In genomic region chr5:43608406-43608805, GRCh38 we compare ENCODE assay signal across 16 cellular contexts. TPM values are rescaled to one million over a fixed set of nuclear protein-coding genes. Genes with fewer than 3 reads are reported as not detected.
DNase-seq lines count a peak whose midpoint lies in the region; ATAC-seq and TF ChIP-seq lines count a peak whose summit lies in the region.
"Had no signal": no experiment of that assay in that cellular context is flagged by ENCODE, and none has a peak within 500 bp of the region (broad histone marks: within the 10 kb centered on the region; RNA-seq: fewer than 3 reads in every experiment).

No MANE protein-coding gene starts in this region.

- DNase-seq in activated naive CD8-positive, alpha-beta T cell treated with anti-CD3 and anti-CD28 coated beads, Interleukin-2, amount 50 U/mL, for 24 hours: no peak
- DNase-seq in IMR-90 (peak; percentile 5), foreskin fibroblast (peak; percentile 4 to 12)
- no peak for DNase-seq in stimulated activated effector memory CD8-positive, alpha-beta T cell treated with anti-CD3 and anti-CD28 coated beads, Interleukin-12 subunit alpha, Interleukin-12 subunit beta, amount 100 ng/mL, for 72 hours (ENCODE audit: low spot score in 2 of 2)
- DNase-seq: KBM-7, NCI-H1092 treated with DMSO at 0.1 percent for 48 hours, NCI-H1436 treated with DMSO at 0.1 percent for 48 hours, NCI-H1930, NCI-H226, NCI-H524, NCI-H82, SJCRH30 had no signal

- no peak overlapping the region for H3K4me3 ChIP-seq in IMR-90 (ENCODE audit: insufficient read depth, low read depth, low read length)
- no peak overlapping the region for H3K4me3 ChIP-seq in foreskin fibroblast (ENCODE audit: low read depth in 1 of 2, low read length in 2 of 2)
- H3K4me3 ChIP-seq: SJCRH30 had no signal

- no peak overlapping the region for H3K56ac ChIP-seq in IMR-90 (ENCODE audit: extremely low read depth, insufficient read depth, low read length)

- H3K9me1 ChIP-seq in IMR-90 (ENCODE audit: insufficient read depth, low read length): peaks cover 2% of the 10 kb centered on the region; the same call in 1 of the 2 replicates

- intact Hi-C loops in IMR-90 (cut with micrococcal nuclease): no loop called here

- no peak overlapping the region for H4K8ac ChIP-seq in IMR-90 (ENCODE audit: low read depth in 2 of 2, low read length in 2 of 2)

- no peak overlapping the region for H2AFZ ChIP-seq in IMR-90 (replicated peaks; ENCODE audit: low read length, poor library complexity)

- no peak for TF ChIP-seq RAD21 in IMR-90 (IDR thresholded peaks at IDR 0.05; ENCODE audit: low read length)

- H4K20me1 ChIP-seq in IMR-90 (ENCODE audit: insufficient read depth, low read length): no peaks in the 10 kb centered on the region

- no peak overlapping the region for H3K18ac ChIP-seq in IMR-90 (ENCODE audit: low read depth, low read length)

- no peak overlapping the region for H2BK15ac ChIP-seq in IMR-90 (ENCODE audit: low read depth, low read length)

- TF ChIP-seq CTCF in IMR-90 (conservative IDR thresholded peaks at IDR 0.05; ENCODE audit: low read depth, low read length) (no peak), foreskin fibroblast (IDR thresholded peaks at IDR 0.05; ENCODE audit: low read depth, low read length) (no peak)

- H3K36me3 Mint-ChIP-seq in activated naive CD8-positive, alpha-beta T cell: peaks cover 5% of the 10 kb centered on the region
- peaks cover 47% of the 10 kb centered on the region for H3K36me3 Mint-ChIP-seq in activated naive CD8-positive, alpha-beta T cell treated with anti-CD3 and anti-CD28 coated beads, Interleukin-2, amount 50 U/mL, for 24 hours (ENCODE audit: low read depth)
- peaks cover 52% of the 10 kb centered on the region for H3K36me3 Mint-ChIP-seq in stimulated activated effector memory CD8-positive, alpha-beta T cell treated with anti-CD3 and anti-CD28 coated beads, Interleukin-12 subunit alpha, Interleukin-12 subunit beta, amount 100 ng/mL, for 72 hours

- no peaks in the 10 kb centered on the region for H3K9me3 Mint-ChIP-seq in activated naive CD8-positive, alpha-beta T cell (ENCODE audit: low read depth)
- H3K9me3 Mint-ChIP-seq in activated naive CD8-positive, alpha-beta T cell treated with anti-CD3 and anti-CD28 coated beads, Interleukin-2, amount 50 U/mL, for 24 hours: no peaks in the 10 kb centered on the region
- H3K9me3 Mint-ChIP-seq in stimulated activated effector memory CD8-positive, alpha-beta T cell treated with anti-CD3 and anti-CD28 coated beads, Interleukin-12 subunit alpha, Interleukin-12 subunit beta, amount 100 ng/mL, for 72 hours: no peaks in the 10 kb centered on the region

- POLR2A ChIA-PET in IMR-90 (lab: Charles Lee; ENCODE audit: unreplicated experiment): no interaction called here

- H4K5ac ChIP-seq in IMR-90 (ENCODE audit: low read depth, low read length): no peak overlapping the region

- H3K23ac ChIP-seq in IMR-90 (ENCODE audit: low read depth, low read length): no peak overlapping the region

- no peak overlapping the region for H3K4me2 ChIP-seq in IMR-90 (ENCODE audit: low read depth, low read length)

- no peak overlapping the region for H2BK5ac ChIP-seq in IMR-90 (ENCODE audit: low read depth, low read length, poor library complexity, severe bottlenecking)

- no peaks in the 10 kb centered on the region for H3K9me3 ChIP-seq in IMR-90 (ENCODE audit: control insufficient read depth, insufficient read depth, low read length)
- H3K9me3 ChIP-seq: SJCRH30 had no signal

- H2AK5ac ChIP-seq in IMR-90 (ENCODE audit: low read depth, low read length): no peak overlapping the region; the same call in 1 of the 2 replicates

- H4K91ac ChIP-seq in IMR-90 (ENCODE audit: insufficient read depth, low read depth, low read length): no peak overlapping the region

- H2AK9ac ChIP-seq in IMR-90 (replicated peaks; ENCODE audit: low read depth, low read length, poor library complexity): no peak overlapping the region

- no peaks in the 10 kb centered on the region for H3K4me1 ChIP-seq in IMR-90 (ENCODE audit: control insufficient read depth, insufficient read depth, low read length)
- H3K4me1 ChIP-seq: SJCRH30 had no signal

- H3K4ac ChIP-seq in IMR-90 (ENCODE audit: low read depth, low read length): no peak overlapping the region

- no peak overlapping the region for H3K27ac ChIP-seq in IMR-90 (ENCODE audit: insufficient read depth, low read length)
- H3K27ac ChIP-seq: SJCRH30 had no signal

- no peaks in the 10 kb centered on the region for H3K27me3 Mint-ChIP-seq in activated naive CD8-positive, alpha-beta T cell
- H3K27me3 Mint-ChIP-seq in activated naive CD8-positive, alpha-beta T cell treated with anti-CD3 and anti-CD28 coated beads, Interleukin-2, amount 50 U/mL, for 24 hours: no peaks in the 10 kb centered on the region

- peaks cover 10% of the 10 kb centered on the region for H3K36me3 ChIP-seq in IMR-90 (ENCODE audit: control insufficient read depth, insufficient read depth, low read length)

- no peak for ATAC-seq in activated naive CD8-positive, alpha-beta T cell treated with anti-CD3 and anti-CD28 coated beads, Interleukin-2, amount 50 U/mL, for 24 hours
- no peak for ATAC-seq in IMR-90 (ENCODE audit: low read depth)
- ATAC-seq in stimulated activated effector memory CD8-positive, alpha-beta T cell treated with anti-CD3 and anti-CD28 coated beads, Interleukin-12 subunit alpha, Interleukin-12 subunit beta, amount 100 ng/mL, for 72 hours: no peak
- no peak for ATAC-seq in GM21528 (IDR thresholded peaks at IDR 0.05; ENCODE audit: low FRiP score, unreplicated experiment)
- ATAC-seq in HG02870 (IDR thresholded peaks at IDR 0.05; ENCODE audit: unreplicated experiment): no peak

- no CpG with 5 or more reads among the region's 1 CpG for WGBS in IMR-90 (ENCODE audit: extremely low coverage in 2 of 2, insufficient read length in 1 of 2), 2 experiments

- H2BK20ac ChIP-seq in IMR-90 (ENCODE audit: low read depth, low read length): no peak overlapping the region

- no peak overlapping the region for H3K9ac ChIP-seq in IMR-90 (ENCODE audit: low read depth, low read length)

- H3K14ac ChIP-seq in IMR-90 (replicated peaks; ENCODE audit: low read depth, low read length): no peak overlapping the region

- CTCF ChIA-PET in IMR-90 (lab: Yijun Ruan, JAX): no interaction called here

- TF ChIP-seq POLR2A in IMR-90 (IDR thresholded peaks at IDR 0.05; ENCODE audit: low read depth, low read length): no peak

- in situ Hi-C loops in IMR-90 (cut with MboI; ENCODE audit: low sequenced_read_pairs): no loop called here

- H3K27ac Mint-ChIP-seq in activated naive CD8-positive, alpha-beta T cell: peak overlapping the region; percentile 38
- no peak overlapping the region for H3K27ac Mint-ChIP-seq in activated naive CD8-positive, alpha-beta T cell treated with anti-CD3 and anti-CD28 coated beads, Interleukin-2, amount 50 U/mL, for 24 hours
- H3K27ac Mint-ChIP-seq in stimulated activated effector memory CD8-positive, alpha-beta T cell treated with anti-CD3 and anti-CD28 coated beads, Interleukin-12 subunit alpha, Interleukin-12 subunit beta, amount 100 ng/mL, for 72 hours: peak overlapping the region; percentile 53

- no peak overlapping the region for H3K4me3 Mint-ChIP-seq in activated naive CD8-positive, alpha-beta T cell
- H3K4me3 Mint-ChIP-seq in activated naive CD8-positive, alpha-beta T cell treated with anti-CD3 and anti-CD28 coated beads, Interleukin-2, amount 50 U/mL, for 24 hours: no peak overlapping the region
- no peak overlapping the region for H3K4me3 Mint-ChIP-seq in stimulated activated effector memory CD8-positive, alpha-beta T cell treated with anti-CD3 and anti-CD28 coated beads, Interleukin-12 subunit alpha, Interleukin-12 subunit beta, amount 100 ng/mL, for 72 hours
- H3K4me3 Mint-ChIP-seq: CD14-positive monocyte had no signal

- H2BK120ac ChIP-seq in IMR-90 (ENCODE audit: low read depth, low read length): no peak overlapping the region

- BruUV-seq in IMR-90 (replicated peaks; lab: Mats Ljungman, UMichigan): no TSS peak

- peaks cover 52% of the 10 kb centered on the region for H3K4me1 Mint-ChIP-seq in activated naive CD8-positive, alpha-beta T cell (ENCODE audit: low read depth)
- peaks cover 24% of the 10 kb centered on the region for H3K4me1 Mint-ChIP-seq in activated naive CD8-positive, alpha-beta T cell treated with anti-CD3 and anti-CD28 coated beads, Interleukin-2, amount 50 U/mL, for 24 hours
- H3K4me1 Mint-ChIP-seq in stimulated activated effector memory CD8-positive, alpha-beta T cell treated with anti-CD3 and anti-CD28 coated beads, Interleukin-12 subunit alpha, Interleukin-12 subunit beta, amount 100 ng/mL, for 72 hours: peaks cover 30% of the 10 kb centered on the region

- no peaks in the 10 kb centered on the region for H3K27me3 ChIP-seq in IMR-90 (ENCODE audit: control insufficient read depth, insufficient read depth, low read length)
- H3K27me3 ChIP-seq: SJCRH30 had no signal

- dilution Hi-C loops in IMR-90 (cut with HindIII; ENCODE audit: low sequenced_read_pairs, unreplicated experiment): no loop called here

- H3K79me1 ChIP-seq in IMR-90 (ENCODE audit: low read depth in 1 of 2, low read length in 2 of 2): peaks cover 29 to 33% of the 10 kb centered on the region in 2 experiments

TF ChIP-seq in IMR-90, 13 proteins besides CTCF, POLR2A, EP300 and RAD21 (continues in another document):
- TF ChIP-seq SMC3 (IDR thresholded peaks at IDR 0.05; ENCODE audit: low read depth, low read length): no peak
- TF ChIP-seq FOS (IDR thresholded peaks at IDR 0.05; ENCODE audit: low read depth, low read length): no peak
- no peak for TF ChIP-seq ELK1 (IDR thresholded peaks at IDR 0.05; ENCODE audit: borderline replicate concordance, low read depth, low read length)
- no peak for TF ChIP-seq MAFK (IDR thresholded peaks at IDR 0.05; ENCODE audit: low read depth, low read length)
- TF ChIP-seq BHLHE40 (IDR thresholded peaks at IDR 0.05; ENCODE audit: low read depth, low read length): no peak
- no peak for TF ChIP-seq CHD1 (IDR thresholded peaks at IDR 0.05; ENCODE audit: low read depth, low read length)
- TF ChIP-seq MAZ (IDR thresholded peaks at IDR 0.05; ENCODE audit: borderline replicate concordance, low read depth, low read length): no peak

RNA-seq across cellular contexts. Expression of gene NNT, which starts 5.4 kb away (rescaled TPM):
- 57.2 and 58.0 TPM in 2 replicates for total RNA-seq in IMR-90 (2012; rRNA removed)
- 19.5 and 23.1 TPM in 2 replicates for polyA plus RNA-seq in IMR-90 (2012; rRNA removed)
- 12.4 and 12.6 TPM in 2 replicates for polyA plus RNA-seq in IMR-90 (2012; cell fraction: cytosol; rRNA removed)
- polyA plus RNA-seq in IMR-90 (2012; cell fraction: nucleus; rRNA removed; ENCODE audit: low replicate concordance): 15.7 and 32.3 TPM in 2 replicates

RNA-seq across cellular contexts. Expression of gene PAIP1, which starts 51.5 kb away (rescaled TPM):
- 101 and 123 TPM in 2 replicates for total RNA-seq in IMR-90 (2012; rRNA removed)
- 52.9 and 59.1 TPM in 2 replicates for polyA plus RNA-seq in IMR-90 (2012; rRNA removed)
- polyA plus RNA-seq in IMR-90 (2012; cell fraction: cytosol; rRNA removed): 18.9 TPM in 2 replicates
- polyA plus RNA-seq in IMR-90 (2012; cell fraction: nucleus; rRNA removed; ENCODE audit: low replicate concordance): 5.3 and 33.3 TPM in 2 replicates

Comparison
In these comparisons a context has a peak if more than half of its experiments do, and no peak if none do; other contexts are left out.
1. DNase-seq: peak in IMR-90 (single experiment) and foreskin fibroblast (2 of 2); none in activated naive CD8-positive, alpha-beta T cell treated with anti-CD3 and anti-CD28 coated beads, Interleukin-2, amount 50 U/mL, for 24 hours (single experiment) and stimulated activated effector memory CD8-positive, alpha-beta T cell treated with anti-CD3 and anti-CD28 coated beads, Interleukin-12 subunit alpha, Interleukin-12 subunit beta, amount 100 ng/mL, for 72 hours (0 of 2).